1 cellular context compared by ENCODE assay signal in the genomic region with DNA sequence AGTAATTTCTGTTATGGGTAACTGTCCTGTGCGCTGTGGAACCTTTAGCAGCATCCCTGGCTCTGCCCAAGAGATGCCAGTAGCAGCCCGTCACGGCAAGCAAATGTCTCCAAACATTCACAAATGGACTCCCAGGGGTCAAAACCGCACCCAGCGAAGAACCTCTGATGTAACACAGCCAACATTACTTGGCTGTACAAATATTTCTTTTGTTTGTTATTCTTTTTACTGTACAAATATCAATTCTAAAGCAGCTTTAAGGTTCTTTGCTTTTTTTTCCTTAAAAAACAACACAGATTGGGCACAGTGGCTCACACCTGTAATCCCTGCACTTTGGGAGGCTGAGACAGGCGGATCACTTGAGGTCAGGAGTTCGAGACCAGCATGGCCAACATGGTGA.
TF ChIP-seq lines count a peak whose summit lies in the region.

No MANE protein-coding gene starts in this region.

TF ChIP-seq in HepG2, 621 proteins besides CTCF, POLR2A, EP300 and RAD21 (continued from another document and continues in another):
- TF ChIP-seq, protein P1, sequence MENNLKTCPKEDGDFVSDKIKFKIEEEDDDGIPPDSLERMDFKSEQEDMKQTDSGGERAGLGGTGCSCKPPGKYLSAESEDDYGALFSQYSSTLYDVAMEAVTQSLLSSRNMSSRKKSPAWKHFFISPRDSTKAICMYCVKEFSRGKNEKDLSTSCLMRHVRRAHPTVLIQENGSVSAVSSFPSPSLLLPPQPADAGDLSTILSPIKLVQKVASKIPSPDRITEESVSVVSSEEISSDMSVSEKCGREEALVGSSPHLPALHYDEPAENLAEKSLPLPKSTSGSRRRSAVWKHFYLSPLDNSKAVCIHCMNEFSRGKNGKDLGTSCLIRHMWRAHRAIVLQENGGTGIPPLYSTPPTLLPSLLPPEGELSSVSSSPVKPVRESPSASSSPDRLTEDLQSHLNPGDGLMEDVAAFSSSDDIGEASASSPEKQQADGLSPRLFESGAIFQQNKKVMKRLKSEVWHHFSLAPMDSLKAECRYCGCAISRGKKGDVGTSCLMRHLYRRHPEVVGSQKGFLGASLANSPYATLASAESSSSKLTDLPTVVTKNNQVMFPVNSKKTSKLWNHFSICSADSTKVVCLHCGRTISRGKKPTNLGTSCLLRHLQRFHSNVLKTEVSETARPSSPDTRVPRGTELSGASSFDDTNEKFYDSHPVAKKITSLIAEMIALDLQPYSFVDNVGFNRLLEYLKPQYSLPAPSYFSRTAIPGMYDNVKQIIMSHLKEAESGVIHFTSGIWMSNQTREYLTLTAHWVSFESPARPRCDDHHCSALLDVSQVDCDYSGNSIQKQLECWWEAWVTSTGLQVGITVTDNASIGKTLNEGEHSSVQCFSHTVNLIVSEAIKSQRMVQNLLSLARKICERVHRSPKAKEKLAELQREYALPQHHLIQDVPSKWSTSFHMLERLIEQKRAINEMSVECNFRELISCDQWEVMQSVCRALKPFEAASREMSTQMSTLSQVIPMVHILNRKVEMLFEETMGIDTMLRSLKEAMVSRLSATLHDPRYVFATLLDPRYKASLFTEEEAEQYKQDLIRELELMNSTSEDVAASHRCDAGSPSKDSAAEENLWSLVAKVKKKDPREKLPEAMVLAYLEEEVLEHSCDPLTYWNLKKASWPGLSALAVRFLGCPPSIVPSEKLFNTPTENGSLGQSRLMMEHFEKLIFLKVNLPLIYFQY (CRISPR knock-in tag; IDR thresholded peaks at IDR 0.05; ENCODE audit: borderline replicate concordance) = no peak
- TF ChIP-seq TRIM24 (CRISPR knock-in tag; IDR thresholded peaks at IDR 0.05) (no peak), ZC3H13 (CRISPR knock-in tag; IDR thresholded peaks at IDR 0.05) (no peak), FOSL2 (CRISPR knock-in tag; IDR thresholded peaks at IDR 0.05) (peak; percentile 21; the same call in 1 of the 2 replicates), ZNF724P (CRISPR knock-in tag; IDR thresholded peaks at IDR 0.05; ENCODE audit: borderline replicate concordance) (no peak), ZNF772 (CRISPR knock-in tag; IDR thresholded peaks at IDR 0.05) (no peak), ZNF615 (CRISPR knock-in tag; IDR thresholded peaks at IDR 0.05; ENCODE audit: borderline replicate concordance) (no peak), FOXC1 (CRISPR knock-in tag; IDR thresholded peaks at IDR 0.05; ENCODE audit: borderline replicate concordance) (no peak), CEBPB (IDR thresholded peaks at IDR 0.05; ENCODE audit: borderline replicate concordance, low read depth, low read length) (peak; percentile 52; the same call in 1 of the 2 replicates), FOXA3 (CRISPR knock-in tag; IDR thresholded peaks at IDR 0.05) (peak; percentile 51; the same call in 1 of the 2 replicates), ZNF850 (CRISPR knock-in tag; conservative IDR thresholded peaks at IDR 0.05) (no peak), NAIF1 (CRISPR knock-in tag; IDR thresholded peaks at IDR 0.05; ENCODE audit: borderline replicate concordance) (no peak), ZNF207 (IDR thresholded peaks at IDR 0.05; ENCODE audit: borderline replicate concordance) (no peak), MAF1 (CRISPR knock-in tag; IDR thresholded peaks at IDR 0.05; ENCODE audit: borderline replicate concordance) (no peak), PLRG1 (conservative IDR thresholded peaks at IDR 0.05) (no peak), MTA3 (CRISPR knock-in tag; IDR thresholded peaks at IDR 0.05) (no peak), TAF1 (CRISPR knock-in tag; IDR thresholded peaks at IDR 0.05) (no peak), JUNB (CRISPR knock-in tag; IDR thresholded peaks at IDR 0.05; ENCODE audit: borderline replicate concordance) (no peak), ZSCAN20 (CRISPR knock-in tag; IDR thresholded peaks at IDR 0.05; ENCODE audit: borderline replicate concordance) (no peak), CEBPG (CRISPR knock-in tag; IDR thresholded peaks at IDR 0.05) (no peak), KAT7 (CRISPR knock-in tag; IDR thresholded peaks at IDR 0.05; ENCODE audit: borderline replicate concordance) (no peak), KAT8 (CRISPR knock-in tag; IDR thresholded peaks at IDR 0.05) (no peak), ZFP62 (CRISPR knock-in tag; IDR thresholded peaks at IDR 0.05) (no peak), ZNF543 (CRISPR knock-in tag; IDR thresholded peaks at IDR 0.05) (no peak), HOXA9 (CRISPR knock-in tag; IDR thresholded peaks at IDR 0.05; ENCODE audit: borderline replicate concordance) (no peak), REL (CRISPR knock-in tag; conservative IDR thresholded peaks at IDR 0.05) (no peak), ZNF333 (CRISPR knock-in tag; IDR thresholded peaks at IDR 0.05; ENCODE audit: borderline replicate concordance) (no peak)
- TF ChIP-seq, protein P2, sequence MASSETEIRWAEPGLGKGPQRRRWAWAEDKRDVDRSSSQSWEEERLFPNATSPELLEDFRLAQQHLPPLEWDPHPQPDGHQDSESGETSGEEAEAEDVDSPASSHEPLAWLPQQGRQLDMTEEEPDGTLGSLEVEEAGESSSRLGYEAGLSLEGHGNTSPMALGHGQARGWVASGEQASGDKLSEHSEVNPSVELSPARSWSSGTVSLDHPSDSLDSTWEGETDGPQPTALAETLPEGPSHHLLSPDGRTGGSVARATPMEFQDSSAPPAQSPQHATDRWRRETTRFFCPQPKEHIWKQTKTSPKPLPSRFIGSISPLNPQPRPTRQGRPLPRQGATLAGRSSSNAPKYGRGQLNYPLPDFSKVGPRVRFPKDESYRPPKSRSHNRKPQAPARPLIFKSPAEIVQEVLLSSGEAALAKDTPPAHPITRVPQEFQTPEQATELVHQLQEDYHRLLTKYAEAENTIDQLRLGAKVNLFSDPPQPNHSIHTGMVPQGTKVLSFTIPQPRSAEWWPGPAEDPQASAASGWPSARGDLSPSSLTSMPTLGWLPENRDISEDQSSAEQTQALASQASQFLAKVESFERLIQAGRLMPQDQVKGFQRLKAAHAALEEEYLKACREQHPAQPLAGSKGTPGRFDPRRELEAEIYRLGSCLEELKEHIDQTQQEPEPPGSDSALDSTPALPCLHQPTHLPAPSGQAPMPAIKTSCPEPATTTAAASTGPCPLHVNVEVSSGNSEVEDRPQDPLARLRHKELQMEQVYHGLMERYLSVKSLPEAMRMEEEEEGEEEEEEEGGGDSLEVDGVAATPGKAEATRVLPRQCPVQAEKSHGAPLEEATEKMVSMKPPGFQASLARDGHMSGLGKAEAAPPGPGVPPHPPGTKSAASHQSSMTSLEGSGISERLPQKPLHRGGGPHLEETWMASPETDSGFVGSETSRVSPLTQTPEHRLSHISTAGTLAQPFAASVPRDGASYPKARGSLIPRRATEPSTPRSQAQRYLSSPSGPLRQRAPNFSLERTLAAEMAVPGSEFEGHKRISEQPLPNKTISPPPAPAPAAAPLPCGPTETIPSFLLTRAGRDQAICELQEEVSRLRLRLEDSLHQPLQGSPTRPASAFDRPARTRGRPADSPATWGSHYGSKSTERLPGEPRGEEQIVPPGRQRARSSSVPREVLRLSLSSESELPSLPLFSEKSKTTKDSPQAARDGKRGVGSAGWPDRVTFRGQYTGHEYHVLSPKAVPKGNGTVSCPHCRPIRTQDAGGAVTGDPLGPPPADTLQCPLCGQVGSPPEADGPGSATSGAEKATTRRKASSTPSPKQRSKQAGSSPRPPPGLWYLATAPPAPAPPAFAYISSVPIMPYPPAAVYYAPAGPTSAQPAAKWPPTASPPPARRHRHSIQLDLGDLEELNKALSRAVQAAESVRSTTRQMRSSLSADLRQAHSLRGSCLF (CRISPR knock-in tag; IDR thresholded peaks at IDR 0.05; ENCODE audit: borderline replicate concordance) = no peak
- TF ChIP-seq, protein P3, sequence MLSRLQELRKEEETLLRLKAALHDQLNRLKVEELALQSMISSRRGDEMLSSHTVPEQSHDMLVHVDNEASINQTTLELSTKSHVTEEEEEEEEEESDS (CRISPR knock-in tag; IDR thresholded peaks at IDR 0.05; ENCODE audit: borderline replicate concordance) = no peak
- TF ChIP-seq, protein P4, sequence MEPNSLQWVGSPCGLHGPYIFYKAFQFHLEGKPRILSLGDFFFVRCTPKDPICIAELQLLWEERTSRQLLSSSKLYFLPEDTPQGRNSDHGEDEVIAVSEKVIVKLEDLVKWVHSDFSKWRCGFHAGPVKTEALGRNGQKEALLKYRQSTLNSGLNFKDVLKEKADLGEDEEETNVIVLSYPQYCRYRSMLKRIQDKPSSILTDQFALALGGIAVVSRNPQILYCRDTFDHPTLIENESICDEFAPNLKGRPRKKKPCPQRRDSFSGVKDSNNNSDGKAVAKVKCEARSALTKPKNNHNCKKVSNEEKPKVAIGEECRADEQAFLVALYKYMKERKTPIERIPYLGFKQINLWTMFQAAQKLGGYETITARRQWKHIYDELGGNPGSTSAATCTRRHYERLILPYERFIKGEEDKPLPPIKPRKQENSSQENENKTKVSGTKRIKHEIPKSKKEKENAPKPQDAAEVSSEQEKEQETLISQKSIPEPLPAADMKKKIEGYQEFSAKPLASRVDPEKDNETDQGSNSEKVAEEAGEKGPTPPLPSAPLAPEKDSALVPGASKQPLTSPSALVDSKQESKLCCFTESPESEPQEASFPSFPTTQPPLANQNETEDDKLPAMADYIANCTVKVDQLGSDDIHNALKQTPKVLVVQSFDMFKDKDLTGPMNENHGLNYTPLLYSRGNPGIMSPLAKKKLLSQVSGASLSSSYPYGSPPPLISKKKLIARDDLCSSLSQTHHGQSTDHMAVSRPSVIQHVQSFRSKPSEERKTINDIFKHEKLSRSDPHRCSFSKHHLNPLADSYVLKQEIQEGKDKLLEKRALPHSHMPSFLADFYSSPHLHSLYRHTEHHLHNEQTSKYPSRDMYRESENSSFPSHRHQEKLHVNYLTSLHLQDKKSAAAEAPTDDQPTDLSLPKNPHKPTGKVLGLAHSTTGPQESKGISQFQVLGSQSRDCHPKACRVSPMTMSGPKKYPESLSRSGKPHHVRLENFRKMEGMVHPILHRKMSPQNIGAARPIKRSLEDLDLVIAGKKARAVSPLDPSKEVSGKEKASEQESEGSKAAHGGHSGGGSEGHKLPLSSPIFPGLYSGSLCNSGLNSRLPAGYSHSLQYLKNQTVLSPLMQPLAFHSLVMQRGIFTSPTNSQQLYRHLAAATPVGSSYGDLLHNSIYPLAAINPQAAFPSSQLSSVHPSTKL (CRISPR knock-in tag; IDR thresholded peaks at IDR 0.05) = peak; percentile 62
- TF ChIP-seq, protein P5, sequence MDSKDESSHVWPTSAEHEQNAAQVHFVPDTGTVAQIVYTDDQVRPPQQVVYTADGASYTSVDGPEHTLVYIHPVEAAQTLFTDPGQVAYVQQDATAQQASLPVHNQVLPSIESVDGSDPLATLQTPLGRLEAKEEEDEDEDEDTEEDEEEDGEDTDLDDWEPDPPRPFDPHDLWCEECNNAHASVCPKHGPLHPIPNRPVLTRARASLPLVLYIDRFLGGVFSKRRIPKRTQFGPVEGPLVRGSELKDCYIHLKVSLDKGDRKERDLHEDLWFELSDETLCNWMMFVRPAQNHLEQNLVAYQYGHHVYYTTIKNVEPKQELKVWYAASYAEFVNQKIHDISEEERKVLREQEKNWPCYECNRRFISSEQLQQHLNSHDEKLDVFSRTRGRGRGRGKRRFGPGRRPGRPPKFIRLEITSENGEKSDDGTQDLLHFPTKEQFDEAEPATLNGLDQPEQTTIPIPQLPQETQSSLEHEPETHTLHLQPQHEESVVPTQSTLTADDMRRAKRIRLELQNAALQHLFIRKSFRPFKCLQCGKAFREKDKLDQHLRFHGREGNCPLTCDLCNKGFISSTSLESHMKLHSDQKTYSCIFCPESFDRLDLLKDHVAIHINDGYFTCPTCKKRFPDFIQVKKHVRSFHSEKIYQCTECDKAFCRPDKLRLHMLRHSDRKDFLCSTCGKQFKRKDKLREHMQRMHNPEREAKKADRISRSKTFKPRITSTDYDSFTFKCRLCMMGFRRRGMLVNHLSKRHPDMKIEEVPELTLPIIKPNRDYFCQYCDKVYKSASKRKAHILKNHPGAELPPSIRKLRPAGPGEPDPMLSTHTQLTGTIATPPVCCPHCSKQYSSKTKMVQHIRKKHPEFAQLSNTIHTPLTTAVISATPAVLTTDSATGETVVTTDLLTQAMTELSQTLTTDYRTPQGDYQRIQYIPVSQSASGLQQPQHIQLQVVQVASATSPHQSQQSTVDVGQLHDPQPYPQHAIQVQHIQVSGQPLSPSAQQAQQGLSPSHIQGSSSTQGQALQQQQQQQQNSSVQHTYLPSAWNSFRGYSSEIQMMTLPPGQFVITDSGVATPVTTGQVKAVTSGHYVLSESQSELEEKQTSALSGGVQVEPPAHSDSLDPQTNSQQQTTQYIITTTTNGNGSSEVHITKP (CRISPR knock-in tag; IDR thresholded peaks at IDR 0.05; ENCODE audit: low read depth) = no peak
- TF ChIP-seq, protein P6, sequence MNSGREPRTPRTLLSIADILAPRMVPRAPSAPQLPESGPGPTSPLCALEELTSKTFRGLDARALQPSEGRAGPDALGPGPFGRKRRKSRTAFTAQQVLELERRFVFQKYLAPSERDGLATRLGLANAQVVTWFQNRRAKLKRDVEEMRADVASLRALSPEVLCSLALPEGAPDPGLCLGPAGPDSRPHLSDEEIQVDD (CRISPR knock-in tag; IDR thresholded peaks at IDR 0.05; ENCODE audit: borderline replicate concordance) = no peak
- TF ChIP-seq, protein P7, sequence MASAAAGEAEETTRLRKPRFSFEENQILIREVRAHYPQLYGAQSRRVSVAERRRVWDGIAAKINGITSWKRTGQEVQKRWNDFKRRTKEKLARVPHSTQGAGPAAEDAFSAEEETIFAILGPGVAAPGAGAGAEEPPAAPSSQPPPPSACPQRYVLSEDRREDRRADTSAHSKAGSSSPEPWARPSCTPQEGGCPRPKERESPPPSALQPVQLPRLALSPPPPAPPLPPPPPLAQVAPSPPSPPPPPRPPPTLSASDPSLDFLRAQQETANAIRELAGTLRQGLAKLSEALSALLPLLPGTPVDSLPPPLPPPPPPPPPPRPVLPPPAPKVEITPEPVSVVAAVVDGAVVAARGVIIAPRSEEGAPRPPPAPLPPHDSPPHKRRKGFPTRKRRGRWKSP (CRISPR knock-in tag; IDR thresholded peaks at IDR 0.05) = no peak
- TF ChIP-seq, protein P8, sequence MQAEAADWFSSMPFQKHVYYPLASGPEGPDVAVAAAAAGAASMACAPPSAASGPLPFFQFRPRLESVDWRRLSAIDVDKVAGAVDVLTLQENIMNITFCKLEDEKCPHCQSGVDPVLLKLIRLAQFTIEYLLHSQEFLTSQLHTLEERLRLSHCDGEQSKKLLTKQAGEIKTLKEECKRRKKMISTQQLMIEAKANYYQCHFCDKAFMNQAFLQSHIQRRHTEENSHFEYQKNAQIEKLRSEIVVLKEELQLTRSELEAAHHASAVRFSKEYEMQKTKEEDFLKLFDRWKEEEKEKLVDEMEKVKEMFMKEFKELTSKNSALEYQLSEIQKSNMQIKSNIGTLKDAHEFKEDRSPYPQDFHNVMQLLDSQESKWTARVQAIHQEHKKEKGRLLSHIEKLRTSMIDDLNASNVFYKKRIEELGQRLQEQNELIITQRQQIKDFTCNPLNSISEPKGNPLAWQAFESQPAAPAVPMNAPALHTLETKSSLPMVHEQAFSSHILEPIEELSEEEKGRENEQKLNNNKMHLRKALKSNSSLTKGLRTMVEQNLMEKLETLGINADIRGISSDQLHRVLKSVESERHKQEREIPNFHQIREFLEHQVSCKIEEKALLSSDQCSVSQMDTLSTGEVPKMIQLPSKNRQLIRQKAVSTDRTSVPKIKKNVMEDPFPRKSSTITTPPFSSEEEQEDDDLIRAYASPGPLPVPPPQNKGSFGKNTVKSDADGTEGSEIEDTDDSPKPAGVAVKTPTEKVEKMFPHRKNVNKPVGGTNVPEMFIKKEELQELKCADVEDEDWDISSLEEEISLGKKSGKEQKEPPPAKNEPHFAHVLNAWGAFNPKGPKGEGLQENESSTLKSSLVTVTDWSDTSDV (CRISPR knock-in tag; IDR thresholded peaks at IDR 0.05) = no peak
